22 cellular contexts compared by ENCODE assay signal in the genomic region with DNA sequence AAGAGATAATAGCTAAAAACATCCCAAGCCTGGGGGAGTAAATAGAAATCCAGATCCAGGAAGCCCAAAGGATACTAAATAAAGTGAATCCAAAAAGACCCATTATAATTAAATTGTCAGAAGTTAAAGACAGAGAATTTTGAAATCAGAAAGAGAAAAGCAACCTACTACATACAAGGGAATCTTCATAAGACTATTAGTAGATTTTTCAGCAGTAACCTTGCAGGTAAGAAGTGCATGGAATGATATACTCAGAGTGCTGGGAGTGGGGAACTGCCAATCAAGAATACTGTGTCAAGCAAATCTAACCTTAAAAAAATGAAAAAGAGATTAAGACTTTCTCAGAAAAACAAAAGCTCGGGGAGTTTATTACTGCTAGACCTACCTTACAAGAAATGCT. TPM values are rescaled to one million over a fixed set of nuclear protein-coding genes. Genes with fewer than 3 reads are reported as not detected.
DNase-seq lines count a peak whose midpoint lies in the region; ATAC-seq, FAIRE-seq and TF ChIP-seq lines count a peak whose summit lies in the region.
"Had no signal": no experiment of that assay in that cellular context is flagged by ENCODE, and none has a peak within 500 bp of the region (broad histone marks: within the 10 kb centered on the region; RNA-seq: fewer than 3 reads in every experiment).

No MANE protein-coding gene starts in this region.

- H3K4me3 ChIP-seq in CD4-positive, CD25-positive, alpha-beta regulatory T cell (ENCODE audit: low read depth, low read length), result peak overlapping the region; percentile 7
- H3K4me3 ChIP-seq in HEK293 (ENCODE audit: low read depth, low read length), result no peak overlapping the region
- no peak overlapping the region for H3K4me3 ChIP-seq in K562
- H3K4me3 ChIP-seq: A549; BLaER1 treated with 17β-estradiol and CSF1 and Interleukin-3, amounts not matched to agents 10 nM and 100 nM had no signal

- H3K36me3 Mint-ChIP-seq in CD4-positive, CD25-positive, alpha-beta regulatory T cell, result peaks cover 41% of the 10 kb centered on the region

- intact Hi-C loops in K562 (cut with micrococcal nuclease), result no loop called here

- no peak overlapping the region for H2AFZ ChIP-seq in K562 (ENCODE audit: low read depth, low read length)

- H3K27ac ChIP-seq in CD4-positive, CD25-positive, alpha-beta regulatory T cell (ENCODE audit: insufficient read depth, low read length, poor library complexity, severe bottlenecking), result no peak overlapping the region
- H3K27ac ChIP-seq in HEK293 (ENCODE audit: extremely low read depth, low read depth, low read length) (no peak overlapping the region), K562 (ENCODE audit: extremely low read depth, low read depth, low read length) (no peak overlapping the region)
- H3K27ac ChIP-seq: 22Rv1; A549; BLaER1 treated with 17β-estradiol and CSF1 and Interleukin-3, amounts not matched to agents 10 nM and 100 nM; C4-2B had no signal

- no peak overlapping the region for H3K27ac Mint-ChIP-seq in CD4-positive, CD25-positive, alpha-beta regulatory T cell
- H3K27ac Mint-ChIP-seq: B cell; CD4-positive, alpha-beta memory T cell had no signal

- H3K27me3 Mint-ChIP-seq in CD4-positive, CD25-positive, alpha-beta regulatory T cell, result peaks cover 6% of the 10 kb centered on the region
- H3K27me3 Mint-ChIP-seq: B cell; CD4-positive, alpha-beta memory T cell; CD8-positive, alpha-beta memory T cell had no signal

- H3K4me3 Mint-ChIP-seq in CD4-positive, CD25-positive, alpha-beta regulatory T cell, result peak overlapping the region in 1 of 4 donors; percentile 28
- H3K4me3 Mint-ChIP-seq: B cell; CD8-positive, alpha-beta memory T cell had no signal

- BruUV-seq in K562 (replicated peaks; lab: Mats Ljungman, UMichigan), result no TSS peak

- no peak for TF ChIP-seq POLR2A in K562 (conservative IDR thresholded peaks at IDR 0.05)

- 0% methylated on average over 1 of the region's 1 CpG for WGBS in K562 (ENCODE audit: insufficient coverage, low coverage, missing lambda C conversion rate)

- peaks cover 2% of the 10 kb centered on the region for H3K36me3 ChIP-seq in CD4-positive, CD25-positive, alpha-beta regulatory T cell (ENCODE audit: control insufficient read depth, insufficient read depth, low read length)
- H3K36me3 ChIP-seq in HEK293 (ENCODE audit: control insufficient read depth in 2 of 2, insufficient read depth in 1 of 2, low read length in 2 of 2) (no peaks in the 10 kb centered on the region), K562 (ENCODE audit: control insufficient read depth, insufficient read depth, low read length) (no peaks in the 10 kb centered on the region)

- POLR2A ChIA-PET in HEK293 (lab: Yijun Ruan, JAX) (no interaction called here), K562 (lab: Yijun Ruan, JAX) (interaction anchor here (0.6 kb wide), 1 partner anchor 291 kb away, joined by 3 read pairs; no protein-coding TSS in a partner anchor)

- FAIRE-seq in K562 (lab: Jason Lieb, UNC), result no peak
- FAIRE-seq: A549, G401.6, GM12892, GM18507 had no signal

- in situ Hi-C loops in K562 (cut with MboI), result no loop called here

- CTCF ChIA-PET in HEK293 (lab: Yijun Ruan, JAX), result interaction anchor here (0.6 kb wide), 1 partner anchor 76 kb away, joined by 3 read pairs; no protein-coding TSS in a partner anchor
- CTCF ChIA-PET in K562 (lab: Yijun Ruan, JAX; ENCODE audit: low intra/inter-chr PET ratio), result no interaction called here

- TF ChIP-seq EP300 in K562 (IDR thresholded peaks at IDR 0.05; ENCODE audit: low read length), result no peak

- DNase-seq in CD4-positive, CD25-positive, alpha-beta regulatory T cell, result no peak
- DNase-seq in K562 (ENCODE audit: extremely low read depth in 1 of 4, low spot score in 3 of 4) (no peak), HUDEP-2 (lab: John Stamatoyannopoulos, UW; ENCODE audit: unreplicated experiment in 76 of 76) (no peak)
- no peak for DNase-seq in effector CD4-positive, alpha-beta T cell
- DNase-seq: AML-193; CD4-positive, alpha-beta memory T cell; CD8-positive, alpha-beta memory T cell; COR-L47; DMS79 treated with DMSO at 0.1 percent for 48 hours; GF-D8 had no signal

- no peak overlapping the region for H3K4me2 ChIP-seq in K562 (ENCODE audit: insufficient read depth, low read length)
- H3K4me2 ChIP-seq: A549; BLaER1 treated with 17β-estradiol and CSF1 and Interleukin-3, amounts not matched to agents 10 nM and 100 nM had no signal

- H3K9me3 Mint-ChIP-seq in CD4-positive, CD25-positive, alpha-beta regulatory T cell, result peaks cover 5 to 81% (median 56%) of the 10 kb centered on the region in 7 donors

- H3K79me2 ChIP-seq in K562 (ENCODE audit: control insufficient read depth, insufficient read depth, low read length), result no peaks in the 10 kb centered on the region

- no peak for TF ChIP-seq RAD21 in K562 (CRISPR knock-in tag; conservative IDR thresholded peaks at IDR 0.05 in 1 of 2, IDR thresholded peaks at IDR 0.05 in 1 of 2)

- no peaks in the 10 kb centered on the region for H3K4me1 ChIP-seq in CD4-positive, CD25-positive, alpha-beta regulatory T cell (ENCODE audit: control insufficient read depth, insufficient read depth, low read length, poor library complexity, severe bottlenecking)
- no peaks in the 10 kb centered on the region for H3K4me1 ChIP-seq in HEK293 (ENCODE audit: control insufficient read depth, insufficient read depth, low read length)
- H3K4me1 ChIP-seq in K562 (replicated peaks in 1 of 2; ENCODE audit: control insufficient read depth in 2 of 2, insufficient read depth in 2 of 2, low read length in 2 of 2), result no peaks in the 10 kb centered on the region
- H3K4me1 ChIP-seq: A549; BLaER1 treated with 17β-estradiol and CSF1 and Interleukin-3, amounts not matched to agents 10 nM and 100 nM had no signal

- no peaks in the 10 kb centered on the region for H3K9me1 ChIP-seq in K562 (ENCODE audit: control insufficient read depth, insufficient read depth, low read length)

- peaks cover 58 to 67% of the 10 kb centered on the region in 2 experiments for H3K9me3 ChIP-seq in CD4-positive, CD25-positive, alpha-beta regulatory T cell (ENCODE audit: control insufficient read depth in 2 of 2, low read length in 2 of 2)
- H3K9me3 ChIP-seq in HEK293 (ENCODE audit: control insufficient read depth, insufficient read depth, low read depth, low read length), result no peaks in the 10 kb centered on the region
- no peaks in the 10 kb centered on the region for H3K9me3 ChIP-seq in K562 (replicated peaks; ENCODE audit: control insufficient read depth, insufficient read depth, low read depth, low read length)

- no peaks in the 10 kb centered on the region for H4K20me1 ChIP-seq in K562 (replicated peaks; ENCODE audit: control insufficient read depth, insufficient read depth, low read length)
- H4K20me1 ChIP-seq: BLaER1 treated with 17β-estradiol and CSF1 and Interleukin-3, amounts not matched to agents 10 nM and 100 nM had no signal

- no peak for ATAC-seq in CD4-positive, CD25-positive, alpha-beta regulatory T cell (ENCODE audit: low read depth in 2 of 2)
- ATAC-seq in K562 (no peak), GM19328 (IDR thresholded peaks at IDR 0.05; ENCODE audit: unreplicated experiment) (no peak)
- ATAC-seq: A549 had no signal

- H3K27me3 ChIP-seq in CD4-positive, CD25-positive, alpha-beta regulatory T cell (ENCODE audit: control insufficient read depth, insufficient read depth, low read length), result no peaks in the 10 kb centered on the region
- no peaks in the 10 kb centered on the region for H3K27me3 ChIP-seq in K562 (ENCODE audit: control insufficient read depth in 2 of 2, insufficient read depth in 2 of 2, low read length in 2 of 2)
- H3K27me3 ChIP-seq: BLaER1 treated with 17β-estradiol and CSF1 and Interleukin-3, amounts not matched to agents 10 nM and 100 nM had no signal

- H3K9ac ChIP-seq in K562 (ENCODE audit: insufficient read depth in 1 of 2, low read depth in 2 of 2, low read length in 2 of 2), result no peak overlapping the region
- H3K9ac ChIP-seq: BLaER1 treated with 17β-estradiol and CSF1 and Interleukin-3, amounts not matched to agents 10 nM and 100 nM had no signal

- peaks cover 0 to 14% (median 7%) of the 10 kb centered on the region in 4 donors for H3K4me1 Mint-ChIP-seq in CD4-positive, CD25-positive, alpha-beta regulatory T cell
- H3K4me1 Mint-ChIP-seq: B cell had no signal

- TF ChIP-seq CTCF in HEK293 (tag by site-specific recombination; IDR thresholded peaks at IDR 0.05) (no peak), K562 (IDR thresholded peaks at IDR 0.05 in 2 of 3, conservative IDR thresholded peaks at IDR 0.05 in 1 of 3; ENCODE audit: insufficient read depth in 2 of 3, low read depth in 1 of 3, low read length in 3 of 3) (no peak)

RNA-seq across cellular contexts. Expression of a gene that starts 13.2 kb away (rescaled TPM):
- 17.1 TPM for total RNA-seq in CD4-positive, CD25-positive, alpha-beta regulatory T cell
- 10 to 100 TPM; 48.4 to 90.0 (median 64.6) TPM for polyA plus RNA-seq in CD4-positive, CD25-positive, alpha-beta regulatory T cell
- not detected in 2 replicates for total RNA-seq in K562 (2011; cell fraction: chromatin; rRNA removed; ENCODE audit: low replicate concordance)
- not detected in 2 replicates for total RNA-seq in K562 (2011; cell fraction: nucleolus; rRNA removed)
- not detected in 2 replicates for total RNA-seq in K562 (2011; cell fraction: nucleoplasm; rRNA removed)
- not detected in 2 replicates for total RNA-seq in K562 (2014; rRNA removed)
- total RNA-seq in K562 (2014; rRNA removed; fragmentation: Illumina TruSeq; extraction: Trizol), result not detected in 2 replicates
- not detected in 2 replicates for total RNA-seq in K562 (2015; rRNA removed; fragmentation: Illumina TruSeq; extraction: Trizol)
- total RNA-seq in K562 (2021), result 0.11 and 0.13 TPM in 2 replicates
- polyA plus RNA-seq in K562 (2011; rRNA removed), result not detected in 2 replicates
- 0.03 TPM in 1 of 2 replicates, not detected in the other for polyA plus RNA-seq in K562 (2011; cell fraction: cytosol; rRNA removed)
- polyA plus RNA-seq in K562 (2011; cell fraction: nucleus; rRNA removed), result not detected in 2 replicates
- not detected in 2 replicates for polyA plus RNA-seq in K562 (2012)
- not detected in 2 replicates for polyA plus RNA-seq in K562 (2014; fragmentation: Illumina TruSeq; extraction: Trizol)
- polyA plus RNA-seq in K562 (2014; fragmentation: Nextera tagmentation; extraction: Ambion mirVana), result not detected
- polyA plus RNA-seq in K562 (2014; rRNA removed), result 0.04 TPM in 1 of 2 replicates, not detected in the other
- polyA minus RNA-seq in K562 (2011; rRNA and poly(A)+ RNA removed), result not detected in 2 replicates
- polyA minus RNA-seq in K562 (2011; cell fraction: cytosol; rRNA and poly(A)+ RNA removed), result not detected in 2 replicates
- not detected in 2 replicates for polyA minus RNA-seq in K562 (2011; cell fraction: nucleus; rRNA and poly(A)+ RNA removed)
- total RNA-seq: A172 had no signal
- polyA plus RNA-seq: A549, BJ had no signal

RNA-seq across cellular contexts. Expression of a gene that starts 17.7 kb away (rescaled TPM):
- 95.1 TPM for total RNA-seq in CD4-positive, CD25-positive, alpha-beta regulatory T cell
- polyA plus RNA-seq in CD4-positive, CD25-positive, alpha-beta regulatory T cell, result 100 to 1,000 TPM in 2 of 4 donors, 10 to 100 TPM in 2; 79.0 to 142 (median 110) TPM
- total RNA-seq in K562 (2011; cell fraction: chromatin; rRNA removed; ENCODE audit: low replicate concordance), result 0.86 TPM in 1 of 2 replicates, not detected in the other
- 0.17 and 0.53 TPM in 2 replicates for total RNA-seq in K562 (2011; cell fraction: nucleolus; rRNA removed)
- total RNA-seq in K562 (2011; cell fraction: nucleoplasm; rRNA removed), result 0.51 TPM in 1 of 2 replicates, not detected in the other
- 0.73 and 1.1 TPM in 2 replicates for total RNA-seq in K562 (2014; rRNA removed)
- total RNA-seq in K562 (2014; rRNA removed; fragmentation: Illumina TruSeq; extraction: Trizol), result 1.1 and 1.4 TPM in 2 replicates
- 1.3 and 1.5 TPM in 2 replicates for total RNA-seq in K562 (2015; rRNA removed; fragmentation: Illumina TruSeq; extraction: Trizol)
- total RNA-seq in K562 (2021), result 1.1 and 1.2 TPM in 2 replicates
- polyA plus RNA-seq in K562 (2011; rRNA removed), result 0.14 and 0.52 TPM in 2 replicates
- 0.09 and 0.18 TPM in 2 replicates for polyA plus RNA-seq in K562 (2011; cell fraction: cytosol; rRNA removed)
- polyA plus RNA-seq in K562 (2011; cell fraction: nucleus; rRNA removed), result 0.14 and 0.15 TPM in 2 replicates
- polyA plus RNA-seq in K562 (2012), result 2.2 and 9.4 TPM in 2 replicates
- polyA plus RNA-seq in K562 (2014; fragmentation: Illumina TruSeq; extraction: Trizol), result 0.65 and 0.83 TPM in 2 replicates
- polyA plus RNA-seq in K562 (2014; fragmentation: Nextera tagmentation; extraction: Ambion mirVana), result 1 to 10 TPM; 1.8 TPM
- 0.37 and 0.57 TPM in 2 replicates for polyA plus RNA-seq in K562 (2014; rRNA removed)
- 0.42 and 0.60 TPM in 2 replicates for polyA minus RNA-seq in K562 (2011; rRNA and poly(A)+ RNA removed)
- 0.76 TPM in 1 of 2 replicates, not detected in the other for polyA minus RNA-seq in K562 (2011; cell fraction: cytosol; rRNA and poly(A)+ RNA removed)
- not detected in 2 replicates for polyA minus RNA-seq in K562 (2011; cell fraction: nucleus; rRNA and poly(A)+ RNA removed)

RNA-seq across cellular contexts. Expression of a gene that starts 34.0 kb away (rescaled TPM):
- total RNA-seq in CD4-positive, CD25-positive, alpha-beta regulatory T cell, result 37.4 TPM
- polyA plus RNA-seq in CD4-positive, CD25-positive, alpha-beta regulatory T cell, result 100 to 1,000 TPM; 249 to 539 (median 320) TPM
- total RNA-seq in K562 (2011; cell fraction: chromatin; rRNA removed; ENCODE audit: low replicate concordance), result not detected in 2 replicates
- total RNA-seq in K562 (2011; cell fraction: nucleolus; rRNA removed), result not detected in 2 replicates
- total RNA-seq in K562 (2011; cell fraction: nucleoplasm; rRNA removed), result not detected in 2 replicates
- total RNA-seq in K562 (2014; rRNA removed) (not detected in 2 replicates), K562 (2014; rRNA removed; fragmentation: Illumina TruSeq; extraction: Trizol) (not detected in 2 replicates), K562 (2015; rRNA removed; fragmentation: Illumina TruSeq; extraction: Trizol) (not detected in 2 replicates), K562 (2021) (0.35 and 0.51 TPM in 2 replicates)
- polyA plus RNA-seq in K562 (2011; rRNA removed) (not detected in 2 replicates), K562 (2014; fragmentation: Illumina TruSeq; extraction: Trizol) (not detected in 2 replicates), K562 (2014; fragmentation: Nextera tagmentation; extraction: Ambion mirVana) (not detected), K562 (2014; rRNA removed) (not detected in 2 replicates)
- polyA plus RNA-seq in K562 (2011; cell fraction: cytosol; rRNA removed), result not detected in 2 replicates
- not detected in 2 replicates for polyA plus RNA-seq in K562 (2011; cell fraction: nucleus; rRNA removed)
- 0.48 TPM in 1 of 2 replicates, not detected in the other for polyA plus RNA-seq in K562 (2012)
- not detected in 2 replicates for polyA minus RNA-seq in K562 (2011; rRNA and poly(A)+ RNA removed)
- not detected in 2 replicates for polyA minus RNA-seq in K562 (2011; cell fraction: cytosol; rRNA and poly(A)+ RNA removed)
- not detected in 2 replicates for polyA minus RNA-seq in K562 (2011; cell fraction: nucleus; rRNA and poly(A)+ RNA removed)
- total RNA-seq: A172 had no signal
- polyA plus RNA-seq: A549, BJ had no signal

Comparison
In these comparisons a context has a peak if more than half of its experiments do, and no peak if none do; other contexts are left out.
1. RNA of a gene that starts 13.2 kb away (total RNA-seq): 17.1 TPM in CD4-positive, CD25-positive, alpha-beta regulatory T cell (single experiment); 0.11 to 0.13 TPM in K562; every median in the first group is over 10 times any median in the second.
2. RNA of a gene that starts 17.7 kb away (total RNA-seq): 95.1 TPM in CD4-positive, CD25-positive, alpha-beta regulatory T cell (single experiment); 0.17 to 1.5 TPM in K562; every median in the first group is over 10 times any median in the second.
3. RNA of a gene that starts 34.0 kb away (total RNA-seq): 37.4 TPM in CD4-positive, CD25-positive, alpha-beta regulatory T cell (single experiment); 0.35 to 0.51 TPM in K562; every median in the first group is over 10 times any median in the second.